ENCODE assay signal across 35 cellular contexts in the genomic region with DNA sequence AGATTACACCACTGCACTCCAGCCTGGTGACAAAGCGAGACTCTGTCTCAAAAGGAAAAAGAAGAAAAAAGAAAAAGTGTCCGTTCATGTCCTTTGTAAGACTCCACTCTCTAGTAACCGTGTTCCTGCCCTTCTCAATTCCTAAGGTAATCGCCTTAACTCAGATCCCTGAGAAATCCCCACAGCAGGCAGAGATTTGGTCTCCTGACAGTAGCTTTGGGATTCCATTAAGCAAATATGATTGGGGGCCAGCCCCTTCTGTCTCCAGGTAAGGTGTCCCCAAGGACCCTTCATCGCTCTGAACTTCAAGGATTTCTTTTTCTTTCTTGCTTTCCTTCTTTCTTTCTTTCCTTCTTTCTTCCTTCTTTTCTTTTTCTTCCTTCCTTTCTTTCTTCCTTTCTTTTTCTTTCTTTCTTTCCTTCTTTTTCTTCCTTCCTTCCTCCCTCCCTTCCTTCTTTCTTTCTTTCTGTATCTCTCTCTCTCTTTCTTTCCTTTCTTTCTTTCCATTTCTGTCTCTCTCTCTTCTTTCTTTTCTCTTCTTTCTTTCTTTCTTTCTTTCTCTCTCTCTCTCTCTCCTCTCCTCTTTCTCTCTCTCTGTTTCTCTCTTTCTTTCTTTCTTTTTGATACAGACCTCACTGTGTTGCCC. TPM values are rescaled to one million over a fixed set of nuclear protein-coding genes. Genes with fewer than 3 reads are reported as not detected.
"Had no signal": no experiment of that assay in that cellular context is flagged by ENCODE, and none has a peak within 500 bp of the region (broad histone marks: within the 10 kb centered on the region; RNA-seq: fewer than 3 reads in every experiment).

No MANE protein-coding gene starts in this region.

- H3K27ac ChIP-seq: adrenal gland, body of pancreas, breast epithelium, SJSA1 had no signal

- H3K9me3 Mint-ChIP-seq: activated B cell treated with CpG ODN at 0.5 μM for 24 hours; activated CD4-positive, alpha-beta memory T cell treated with anti-CD3 and anti-CD28 coated beads for 36 hours; activated naive CD4-positive, alpha-beta T cell treated with anti-CD3 and anti-CD28 coated beads, Interleukin-2, amount 50 U/mL, for 72 hours; T-helper 1 cell treated with Interleukin-12 subunit alpha and Interleukin-12 subunit beta and Interleukin-4 antibody, amounts not matched to agents 30 μg/mL and 1 μg/mL, for 36 hours; T-helper 2 cell treated with Interferon-gamma antibody and Interleukin-4, amounts not matched to agents 5 μg/mL and 100 μg/mL, for 36 hours had no signal

- FAIRE-seq: astrocyte, TTC549 had no signal

- DNase-seq: activated B cell treated with CpG ODN at 0.5 μM for 24 hours; activated CD4-positive, alpha-beta memory T cell treated with anti-CD3 and anti-CD28 coated beads for 36 hours; activated CD4-positive, alpha-beta T cell treated with anti-CD3 and anti-CD28 coated beads for 4 hours; activated CD4-positive, alpha-beta T cell treated with anti-CD3 and anti-CD28 coated beads, Interleukin-2, amount 50 U/mL, for 1 hour; activated CD4-positive, CD25-positive, alpha-beta regulatory T cell treated with anti-CD3 and anti-CD28 coated beads, Interleukin-2, amount 50 U/mL, for 72 hours; activated CD8-positive, alpha-beta memory T cell treated with anti-CD3 and anti-CD28 coated beads, Interleukin-2, amount 10 ng/mL, durations not matched to agents 7 days and 5 days; activated CD8-positive, alpha-beta memory T cell treated with anti-CD3 and anti-CD28 coated beads, Interleukin-2, amount 50 U/mL, for 48 hours; activated effector memory CD4-positive, alpha-beta T cell treated with anti-CD3 and anti-CD28 coated beads, Interleukin-2, amount 50 U/mL, for 16 hours; activated naive CD4-positive, alpha-beta T cell; activated T-cell treated with anti-CD3 and anti-CD28 coated beads, Interleukin-2, amount 50 U/mL, for 48 hours; adrenal gland; body of pancreas; NCI-H1105; NCI-H1417 treated with DMSO at 0.1 percent for 48 hours; NCI-H187 treated with DMSO at 0.1 percent for 48 hours; NCI-H2081; NCI-H2171 treated with DMSO at 0.1 percent for 48 hours; NCI-H2227 treated with DMSO at 0.1 percent for 48 hours; NCI-H446; NCI-H510A treated with DMSO at 0.1 percent for 48 hours; NCI-H526 treated with DMSO at 0.1 percent for 48 hours; NCI-H774; SHP77 treated with DMSO at 0.1 percent for 48 hours; SK-N-SH had no signal

- H3K36me3 ChIP-seq: adrenal gland, breast epithelium, SJSA1 had no signal

- H3K36me3 Mint-ChIP-seq: activated CD4-positive, alpha-beta memory T cell treated with anti-CD3 and anti-CD28 coated beads for 36 hours; activated CD8-positive, alpha-beta memory T cell treated with anti-CD3 and anti-CD28 coated beads, Interleukin-2, amount 10 ng/mL, durations not matched to agents 7 days and 5 days; activated naive CD4-positive, alpha-beta T cell treated with anti-CD3 and anti-CD28 coated beads, Interleukin-2, amount 50 U/mL, for 72 hours had no signal

- H3K4me3 Mint-ChIP-seq: activated B cell treated with CpG ODN at 0.5 μM for 24 hours; activated CD4-positive, alpha-beta memory T cell treated with anti-CD3 and anti-CD28 coated beads for 36 hours; activated CD8-positive, alpha-beta memory T cell treated with anti-CD3 and anti-CD28 coated beads, Interleukin-2, amount 10 ng/mL, durations not matched to agents 7 days and 5 days; T-helper 1 cell treated with Interleukin-12 subunit alpha and Interleukin-12 subunit beta and Interleukin-4 antibody, amounts not matched to agents 30 μg/mL and 1 μg/mL, for 36 hours; T-helper 2 cell treated with Interferon-gamma antibody and Interleukin-4, amounts not matched to agents 5 μg/mL and 100 μg/mL, for 36 hours had no signal

- H3K4me1 ChIP-seq: adrenal gland, body of pancreas, breast epithelium, SJSA1 had no signal

- H3K4me3 ChIP-seq: adrenal gland, body of pancreas, breast epithelium, SJSA1 had no signal

- ATAC-seq: activated CD8-positive, alpha-beta memory T cell treated with anti-CD3 and anti-CD28 coated beads, Interleukin-2, amount 10 ng/mL, durations not matched to agents 7 days and 5 days; activated naive CD4-positive, alpha-beta T cell treated with anti-CD3 and anti-CD28 coated beads, Interleukin-2, amount 50 U/mL, for 72 hours; body of pancreas; Panc1 had no signal

- H3K27ac Mint-ChIP-seq: activated B cell treated with CpG ODN at 0.5 μM for 24 hours; activated CD4-positive, alpha-beta memory T cell treated with anti-CD3 and anti-CD28 coated beads for 36 hours; activated CD8-positive, alpha-beta memory T cell treated with anti-CD3 and anti-CD28 coated beads, Interleukin-2, amount 10 ng/mL, durations not matched to agents 7 days and 5 days; activated naive CD4-positive, alpha-beta T cell treated with anti-CD3 and anti-CD28 coated beads, Interleukin-2, amount 50 U/mL, for 72 hours; T-helper 1 cell treated with Interleukin-12 subunit alpha and Interleukin-12 subunit beta and Interleukin-4 antibody, amounts not matched to agents 30 μg/mL and 1 μg/mL, for 36 hours; T-helper 2 cell treated with Interferon-gamma antibody and Interleukin-4, amounts not matched to agents 5 μg/mL and 100 μg/mL, for 36 hours had no signal

- H3K27me3 ChIP-seq: adrenal gland, body of pancreas, breast epithelium, SJSA1 had no signal

- H3K9me3 ChIP-seq: adrenal gland, body of pancreas, breast epithelium, SJSA1, SK-N-SH had no signal

- H3K9ac ChIP-seq: SK-N-SH had no signal

- H3K4me2 ChIP-seq: SK-N-SH had no signal

- H3K27me3 Mint-ChIP-seq: activated CD4-positive, alpha-beta memory T cell treated with anti-CD3 and anti-CD28 coated beads for 36 hours had no signal

RNA-seq across cellular contexts. Expression of a gene that starts 2.1 kb away (rescaled TPM):
- total RNA-seq: astrocyte, body of pancreas, breast epithelium, cardiac septum, MCF 10A, RPMI7951, SJSA1 had no signal
